Comparison of ENCODE assay signal across 30 cellular contexts in the genomic region with DNA sequence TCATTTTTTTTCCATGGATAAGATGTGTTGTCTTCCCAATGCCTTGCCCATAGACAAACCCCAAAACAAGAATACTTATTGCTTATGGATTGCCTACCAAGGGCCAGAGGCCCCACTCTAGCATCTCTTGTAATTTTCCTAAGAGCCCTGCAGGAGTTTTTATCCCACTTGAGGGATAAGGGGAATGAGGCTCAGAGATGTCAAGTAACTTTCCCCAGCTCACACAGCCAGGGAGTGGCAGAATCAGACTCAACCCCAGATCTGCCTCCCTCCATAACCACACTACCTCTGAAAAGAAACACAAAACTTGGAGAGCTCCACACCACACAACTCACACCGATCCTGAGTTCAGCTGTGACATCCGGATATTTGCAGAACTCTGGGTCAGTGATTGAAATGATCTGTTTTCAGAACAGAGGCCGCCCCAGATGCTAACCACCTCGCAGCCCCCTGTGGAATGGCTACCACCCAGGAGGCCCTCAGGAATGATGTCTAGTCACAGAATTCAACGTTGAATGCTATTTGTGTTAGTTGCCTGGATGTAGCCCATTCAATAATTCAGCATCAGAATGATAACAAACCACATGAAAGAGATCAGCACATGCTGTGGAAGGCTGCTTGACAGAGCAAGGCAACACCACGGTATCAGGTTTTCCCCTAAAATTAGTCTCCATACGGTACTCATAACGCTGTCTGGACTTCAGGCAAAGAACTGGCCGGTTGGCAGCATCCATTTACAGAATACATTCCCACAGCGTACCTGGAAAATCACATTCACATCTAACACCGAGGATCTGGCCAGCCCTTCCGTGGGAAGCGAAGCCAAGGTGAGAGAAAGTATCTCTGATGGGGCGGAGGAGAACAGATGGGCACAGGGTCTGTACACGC.
DNase-seq lines count a peak whose midpoint lies in the region; ATAC-seq and TF ChIP-seq lines count a peak whose summit lies in the region.
"Had no signal": no experiment of that assay in that cellular context is flagged by ENCODE, and none has a peak within 500 bp of the region (broad histone marks: within the 10 kb centered on the region; RNA-seq: fewer than 3 reads in every experiment).

No MANE protein-coding gene starts in this region.

- H3K9me3 ChIP-seq in right cardiac atrium (ENCODE audit: control insufficient read depth, low read length) = no peaks in the 10 kb centered on the region
- H3K9me3 ChIP-seq: prostate gland, testis, uterus had no signal

- H3K27me3 Mint-ChIP-seq in activated T-helper 17 cell treated with anti-CD3 and anti-CD28 coated beads, Interleukin-2, amount 50 U/mL, for 72 hours = no peaks in the 10 kb centered on the region
- H3K27me3 Mint-ChIP-seq in nephron (ENCODE audit: low read depth) = peaks cover 13% of the 10 kb centered on the region
- no peaks in the 10 kb centered on the region for H3K27me3 Mint-ChIP-seq in stimulated activated naive B cell treated with anti-CD40 and anti-IgM and Interleukin-4, amounts not matched to agents 10 μg/mL and 1 μg/mL and 100 μg/mL, for 72 hours
- H3K27me3 Mint-ChIP-seq: activated naive CD8-positive, alpha-beta T cell treated with anti-CD3 and anti-CD28 coated beads for 36 hours; dendritic cell treated with granulocyte-macrophage colony-stimulating factor and Interleukin-4, amounts not matched to agents 40 ng/mL and 50 ng/mL, for 4 days had no signal

- H3K9me3 Mint-ChIP-seq in activated T-helper 17 cell treated with anti-CD3 and anti-CD28 coated beads, Interleukin-2, amount 50 U/mL, for 72 hours = no peaks in the 10 kb centered on the region
- H3K9me3 Mint-ChIP-seq in nephron = no peaks in the 10 kb centered on the region
- no peaks in the 10 kb centered on the region for H3K9me3 Mint-ChIP-seq in stimulated activated naive B cell treated with anti-CD40 and anti-IgM and Interleukin-4, amounts not matched to agents 10 μg/mL and 1 μg/mL and 100 μg/mL, for 72 hours
- H3K9me3 Mint-ChIP-seq: activated naive CD8-positive, alpha-beta T cell treated with anti-CD3 and anti-CD28 coated beads for 36 hours; CD8-positive, alpha-beta T cell; dendritic cell treated with granulocyte-macrophage colony-stimulating factor and Interleukin-4, amounts not matched to agents 40 ng/mL and 50 ng/mL, for 4 days; H9; mesothelial cell of epicardium; T-helper 1 cell treated with Interleukin-12 subunit alpha and Interleukin-12 subunit beta and Interleukin-4 antibody, amounts not matched to agents 30 μg/mL and 1 μg/mL, for 36 hours had no signal

- no peaks in the 10 kb centered on the region for H3K36me3 Mint-ChIP-seq in activated T-helper 17 cell treated with anti-CD3 and anti-CD28 coated beads, Interleukin-2, amount 50 U/mL, for 72 hours (ENCODE audit: low read depth)
- H3K36me3 Mint-ChIP-seq in nephron (ENCODE audit: low read depth) = no peaks in the 10 kb centered on the region
- no peaks in the 10 kb centered on the region for H3K36me3 Mint-ChIP-seq in stimulated activated naive B cell treated with anti-CD40 and anti-IgM and Interleukin-4, amounts not matched to agents 10 μg/mL and 1 μg/mL and 100 μg/mL, for 72 hours
- H3K36me3 Mint-ChIP-seq: activated naive CD8-positive, alpha-beta T cell treated with anti-CD3 and anti-CD28 coated beads for 36 hours; CD8-positive, alpha-beta T cell; mesothelial cell of epicardium had no signal

- TF ChIP-seq CTCF in nephron (IDR thresholded peaks at IDR 0.05; ENCODE audit: unreplicated experiment in 3 of 3) = no peak

- peaks cover 12% of the 10 kb centered on the region for H3K4me1 ChIP-seq in right cardiac atrium (ENCODE audit: control insufficient read depth, insufficient read depth, low read length)
- H3K4me1 ChIP-seq: testis, uterus had no signal

- H3K27me3 ChIP-seq in right cardiac atrium (ENCODE audit: control insufficient read depth, insufficient read depth) = no peaks in the 10 kb centered on the region
- H3K27me3 ChIP-seq: testis, uterus had no signal

- peaks cover 8% of the 10 kb centered on the region for H3K4me1 Mint-ChIP-seq in activated T-helper 17 cell treated with anti-CD3 and anti-CD28 coated beads, Interleukin-2, amount 50 U/mL, for 72 hours
- peaks cover 69% of the 10 kb centered on the region for H3K4me1 Mint-ChIP-seq in nephron
- H3K4me1 Mint-ChIP-seq in stimulated activated naive B cell treated with anti-CD40 and anti-IgM and Interleukin-4, amounts not matched to agents 10 μg/mL and 1 μg/mL and 100 μg/mL, for 72 hours = peaks cover 5 to 15% of the 10 kb centered on the region in 2 donors

- DNase-seq in right cardiac atrium = no peak
- no peak for DNase-seq in left cardiac atrium
- no peak for DNase-seq in stimulated activated naive B cell treated with anti-CD40 and anti-IgM and Interleukin-4, amounts not matched to agents 10 μg/mL and 1 μg/mL and 100 μg/mL, for 72 hours
- DNase-seq in NCI-H1048 (lab: John Stamatoyannopoulos, UW) = no peak
- DNase-seq: activated CD4-positive, alpha-beta T cell treated with anti-CD3 and anti-CD28 coated beads, Interleukin-2, amount 50 U/mL, for 1 hour; activated CD4-positive, CD25-positive, alpha-beta regulatory T cell; activated gamma-delta T cell; activated naive CD8-positive, alpha-beta T cell treated with anti-CD3 and anti-CD28 coated beads for 36 hours; activated T-cell treated with anti-CD3 and anti-CD28 coated beads, Interleukin-2, amount 50 U/mL, for 1 hour; anterior cingulate cortex; CD8-positive, alpha-beta T cell; EL; glutamatergic neuron; H9; islet precursor cell; NCI-H1694 treated with DMSO at 0.1 percent for 48 hours; NCI-H510A treated with DMSO at 0.1 percent for 48 hours; occipital lobe; RPMI8226; stimulated activated naive CD8-positive, alpha-beta T cell treated with anti-CD3 and anti-CD28 coated beads, Interleukin-15, Interleukin-2, amounts not matched to agents 100 U/mL and 50 U/mL, for 24 hours; testis; uterus had no signal

- no peak overlapping the region for H3K4me3 Mint-ChIP-seq in activated T-helper 17 cell treated with anti-CD3 and anti-CD28 coated beads, Interleukin-2, amount 50 U/mL, for 72 hours
- peak overlapping the region in 1 of 3 experiments; percentile 8 for H3K4me3 Mint-ChIP-seq in nephron
- H3K4me3 Mint-ChIP-seq in stimulated activated naive B cell treated with anti-CD40 and anti-IgM and Interleukin-4, amounts not matched to agents 10 μg/mL and 1 μg/mL and 100 μg/mL, for 72 hours = no peak overlapping the region
- H3K4me3 Mint-ChIP-seq: activated naive CD8-positive, alpha-beta T cell treated with anti-CD3 and anti-CD28 coated beads for 36 hours; CD8-positive, alpha-beta T cell; dendritic cell treated with granulocyte-macrophage colony-stimulating factor and Interleukin-4, amounts not matched to agents 40 ng/mL and 50 ng/mL, for 4 days; H9; mesothelial cell of epicardium; T-helper 1 cell treated with Interleukin-12 subunit alpha and Interleukin-12 subunit beta and Interleukin-4 antibody, amounts not matched to agents 30 μg/mL and 1 μg/mL, for 36 hours had no signal

- intact Hi-C loops in right cardiac atrium (cut with DNase I) = no loop called here
- intact Hi-C loops in left cardiac atrium (cut with DNase I) = no loop called here

- ATAC-seq in right cardiac atrium = no peak
- ATAC-seq in left cardiac atrium = no peak
- ATAC-seq in activated T-helper 17 cell treated with anti-CD3 and anti-CD28 coated beads, Interleukin-2, amount 50 U/mL, for 72 hours (replicated peaks) = no peak
- ATAC-seq in stimulated activated naive B cell treated with anti-CD40 and anti-IgM and Interleukin-4, amounts not matched to agents 10 μg/mL and 1 μg/mL and 100 μg/mL, for 72 hours (replicated peaks) = no peak
- ATAC-seq in GM18909 (IDR thresholded peaks at IDR 0.05; ENCODE audit: poor library complexity, unreplicated experiment) = no peak
- no peak for ATAC-seq in HG02852 (IDR thresholded peaks at IDR 0.05; ENCODE audit: unreplicated experiment)
- ATAC-seq: CD8-positive, alpha-beta T cell; stimulated activated naive CD8-positive, alpha-beta T cell treated with anti-CD3 and anti-CD28 coated beads, Interleukin-15, Interleukin-2, amounts not matched to agents 100 U/mL and 50 U/mL, for 24 hours had no signal

- H3K27ac Mint-ChIP-seq in activated T-helper 17 cell treated with anti-CD3 and anti-CD28 coated beads, Interleukin-2, amount 50 U/mL, for 72 hours = peak overlapping the region; percentile 8
- peak overlapping the region in 2 of 3 experiments; percentile 19 to 58 for H3K27ac Mint-ChIP-seq in nephron
- peak overlapping the region; percentile 14 for H3K27ac Mint-ChIP-seq in stimulated activated naive B cell treated with anti-CD40 and anti-IgM and Interleukin-4, amounts not matched to agents 10 μg/mL and 1 μg/mL and 100 μg/mL, for 72 hours
- H3K27ac Mint-ChIP-seq: activated naive CD8-positive, alpha-beta T cell treated with anti-CD3 and anti-CD28 coated beads for 36 hours; CD8-positive, alpha-beta T cell; dendritic cell treated with granulocyte-macrophage colony-stimulating factor and Interleukin-4, amounts not matched to agents 40 ng/mL and 50 ng/mL, for 4 days; mesothelial cell of epicardium; T-helper 1 cell treated with Interleukin-12 subunit alpha and Interleukin-12 subunit beta and Interleukin-4 antibody, amounts not matched to agents 30 μg/mL and 1 μg/mL, for 36 hours had no signal

- 84% methylated on average over 15 of the region's 15 CpGs for WGBS in right cardiac atrium

- peak overlapping the region; percentile 49 for H3K27ac ChIP-seq in right cardiac atrium (ENCODE audit: low read length)
- H3K27ac ChIP-seq: prostate gland, testis had no signal

- no peak overlapping the region for H3K4me3 ChIP-seq in right cardiac atrium (ENCODE audit: low read length)
- H3K4me3 ChIP-seq: prostate gland, testis, uterus had no signal
